In genomic region chr12:130838284-130838950, GRCh38 we compare ENCODE assay signal across 8 cellular contexts. TPM values are rescaled to one million over a fixed set of nuclear protein-coding genes. Genes with fewer than 3 reads are reported as not detected.
DNase-seq lines count a peak whose midpoint lies in the region; ATAC-seq lines count a peak whose summit lies in the region.

No MANE protein-coding gene starts in this region.

- H3K27ac Mint-ChIP-seq in activated naive CD4-positive, alpha-beta T cell treated with anti-CD3 and anti-CD28 coated beads, Interleukin-2, amount 50 U/mL, for 24 hours, result no peak overlapping the region

- DNase-seq in NCI-H2227 (lab: John Stamatoyannopoulos, UW; ENCODE audit: unreplicated experiment) (peak; percentile 63), NCI-H2227 treated with DMSO at 0.1 percent for 48 hours (lab: John Stamatoyannopoulos, UW) (no peak), NCI-H524 (lab: John Stamatoyannopoulos, UW) (peak; percentile 63 to 79), left ventricle myocardium superior (peak; percentile 38), NCI-H526 treated with DMSO at 0.1 percent for 48 hours (lab: John Stamatoyannopoulos, UW) (no peak)

- H3K4me3 Mint-ChIP-seq in activated naive CD4-positive, alpha-beta T cell treated with anti-CD3 and anti-CD28 coated beads, Interleukin-2, amount 50 U/mL, for 24 hours, result peak overlapping the region; percentile 80

- peak overlapping the region; percentile 38 for H3K27ac ChIP-seq in rectal smooth muscle tissue (ENCODE audit: low read depth, low read length)

- H3K9me3 Mint-ChIP-seq in activated naive CD4-positive, alpha-beta T cell treated with anti-CD3 and anti-CD28 coated beads, Interleukin-2, amount 50 U/mL, for 24 hours, result no peaks in the 10 kb centered on the region

- peaks cover 4% of the 10 kb centered on the region for H3K4me1 ChIP-seq in rectal smooth muscle tissue (ENCODE audit: control insufficient read depth, insufficient read depth, low read length)

- peaks cover 40% of the 10 kb centered on the region for H3K4me1 Mint-ChIP-seq in activated naive CD4-positive, alpha-beta T cell treated with anti-CD3 and anti-CD28 coated beads, Interleukin-2, amount 50 U/mL, for 24 hours

- H3K36me3 Mint-ChIP-seq in activated naive CD4-positive, alpha-beta T cell treated with anti-CD3 and anti-CD28 coated beads, Interleukin-2, amount 50 U/mL, for 24 hours, result peaks cover 2% of the 10 kb centered on the region

- ATAC-seq in HG02763 (IDR thresholded peaks at IDR 0.05; ENCODE audit: unreplicated experiment) (peak; percentile 14), left ventricle myocardium superior (peak; percentile 44)

- H3K27me3 ChIP-seq in rectal smooth muscle tissue (ENCODE audit: control insufficient read depth, insufficient read depth, low read length), result no peaks in the 10 kb centered on the region

- peak overlapping the region; percentile 78 for H3K4me3 ChIP-seq in rectal smooth muscle tissue (ENCODE audit: low read length)

- H3K27me3 Mint-ChIP-seq in activated naive CD4-positive, alpha-beta T cell treated with anti-CD3 and anti-CD28 coated beads, Interleukin-2, amount 50 U/mL, for 24 hours, result no peaks in the 10 kb centered on the region

- no peaks in the 10 kb centered on the region for H3K36me3 ChIP-seq in rectal smooth muscle tissue (ENCODE audit: control insufficient read depth, insufficient read depth, low read length)

- H3K9ac ChIP-seq in rectal smooth muscle tissue (ENCODE audit: low read length), result peak overlapping the region; percentile 16

- intact Hi-C loops in left ventricle myocardium superior (cut with micrococcal nuclease), result no loop called here

RNA-seq across cellular contexts. Expression of gene STX2, which starts 0.6 kb away (rescaled TPM):
- total RNA-seq in left ventricle myocardium superior, result 12.1 TPM

RNA-seq across cellular contexts. Expression of gene RAN, which starts 33.4 kb away (rescaled TPM):
- total RNA-seq in left ventricle myocardium superior, result 248 TPM

Comparison
In these comparisons a context has a peak if more than half of its experiments do, and no peak if none do; other contexts are left out.
1. DNase-seq: peak in NCI-H2227 (single experiment), NCI-H524 (2 of 2) and left ventricle myocardium superior (single experiment); none in NCI-H2227 treated with DMSO at 0.1 percent for 48 hours (single experiment) and NCI-H526 treated with DMSO at 0.1 percent for 48 hours (single experiment).